Comparison of ENCODE assay signal across 22 cellular contexts in the genomic region with DNA sequence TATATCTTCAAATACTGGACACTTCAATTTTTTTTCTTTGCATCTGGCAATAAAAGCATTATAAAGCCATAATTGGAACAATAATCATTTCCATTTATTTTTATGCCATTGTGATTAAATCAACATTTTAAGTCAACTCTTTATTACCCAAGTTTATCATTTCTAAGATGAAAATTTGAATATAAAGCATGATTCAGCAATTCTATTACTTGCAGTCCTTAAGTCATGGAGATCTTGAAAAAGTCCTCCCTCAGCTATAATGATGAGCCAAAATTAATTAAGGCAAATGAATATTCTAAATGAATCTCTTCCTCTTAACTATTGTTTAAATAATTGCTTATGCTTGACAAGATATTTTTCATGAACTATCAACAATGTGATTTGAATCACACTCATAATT.
DNase-seq lines count a peak whose midpoint lies in the region; ATAC-seq, FAIRE-seq and TF ChIP-seq lines count a peak whose summit lies in the region.
"Had no signal": no experiment of that assay in that cellular context is flagged by ENCODE, and none has a peak within 500 bp of the region (broad histone marks: within the 10 kb centered on the region; RNA-seq: fewer than 3 reads in every experiment).

No MANE protein-coding gene starts in this region.

- H2BK120ac ChIP-seq in H1 (replicated peaks; ENCODE audit: low read depth, low read length) = no peak overlapping the region

- no peak overlapping the region for H3K9ac ChIP-seq in H1 (replicated peaks in 1 of 4; ENCODE audit: extremely low read depth in 1 of 4, low read depth in 3 of 4, low read length in 3 of 4)
- H3K9ac ChIP-seq: BLaER1 treated with 17β-estradiol and CSF1 and Interleukin-3, amounts not matched to agents 10 nM and 100 nM had no signal

- no peaks in the 10 kb centered on the region for H3K9me3 Mint-ChIP-seq in HFFc6

- H3K79me2 ChIP-seq in H1 (ENCODE audit: control insufficient read depth in 1 of 2, insufficient read depth in 2 of 2, low read length in 2 of 2) = no peaks in the 10 kb centered on the region

- H3K4me3 Mint-ChIP-seq in HFFc6 = no peak overlapping the region
- H3K4me3 Mint-ChIP-seq: B cell; CD4-positive, alpha-beta T cell; CD8-positive, alpha-beta T cell had no signal

- no peak overlapping the region for H2BK15ac ChIP-seq in H1 (ENCODE audit: low read length)

- CTCF ChIA-PET in A549 (lab: Yijun Ruan, JAX) (no interaction called here), H1 (lab: Charles Lee; ENCODE audit: partially characterized antibody) (interaction anchor here (0.6 kb wide), 1 partner anchor 597 kb away, joined by 3 read pairs; no protein-coding TSS in a partner anchor)

- no peak overlapping the region for H3K56ac ChIP-seq in H1 (replicated peaks; ENCODE audit: insufficient read length, low read depth, low read length)

- H3K27ac Mint-ChIP-seq in HFFc6 = peak overlapping the region; percentile 21; the same call in 1 of the 2 replicates
- H3K27ac Mint-ChIP-seq: B cell; CD4-positive, alpha-beta T cell; CD8-positive, alpha-beta T cell had no signal

- H3K23ac ChIP-seq in H1 (ENCODE audit: insufficient read length) = no peak overlapping the region

- H4K91ac ChIP-seq in H1 (replicated peaks; ENCODE audit: insufficient read length, low read length) = no peak overlapping the region

- H2BK12ac ChIP-seq in H1 (ENCODE audit: low read depth, low read length) = no peak overlapping the region

- H3K36me3 ChIP-seq in H1 (ENCODE audit: control insufficient read depth in 2 of 4, insufficient read depth in 4 of 4, low read length in 3 of 4) (no peaks in the 10 kb centered on the region; a peak in 1 of 8 replicates), SJCRH30 (0 out of 2 replicates have a peak, but pooled peaks cover 7% of the 10 kb centered on the region)
- H3K36me3 ChIP-seq: BLaER1 treated with 17β-estradiol and CSF1 and Interleukin-3, amounts not matched to agents 10 nM and 100 nM had no signal

- H3K23me2 ChIP-seq in H1 (ENCODE audit: low read depth, low read length) = no peaks in the 10 kb centered on the region

- H2BK20ac ChIP-seq in H1 (ENCODE audit: low read length) = no peak overlapping the region

- FAIRE-seq in A549 (lab: Jason Lieb, UNC) = no peak
- FAIRE-seq in H1 (lab: Jason Lieb, UNC) = peak; percentile 39
- FAIRE-seq: D721Med, GM12891, GM19239 had no signal

- H4K20me1 ChIP-seq in H1 (replicated peaks in 1 of 2; ENCODE audit: control insufficient read depth in 1 of 2, insufficient read depth in 2 of 2, low read length in 2 of 2) = no peaks in the 10 kb centered on the region
- H4K20me1 ChIP-seq: BLaER1 treated with 17β-estradiol and CSF1 and Interleukin-3, amounts not matched to agents 10 nM and 100 nM had no signal

- no peak overlapping the region for H2AFZ ChIP-seq in H1 (ENCODE audit: low read length)

- peaks cover under 1% of the 10 kb centered on the region for H3K4me1 Mint-ChIP-seq in HFFc6 (ENCODE audit: low read depth)
- H3K4me1 Mint-ChIP-seq: B cell had no signal

- H2BK5ac ChIP-seq in H1 (ENCODE audit: low read depth, low read length) = no peak overlapping the region

- DNase-seq in A549 (ENCODE audit: low read depth in 1 of 2, low spot score in 1 of 2) (no peak), HFFc6 (no peak), NCI-H69 (lab: John Stamatoyannopoulos, UW) (peak; percentile 51), H1 (ENCODE audit: low read depth in 1 of 2, low spot score in 2 of 2) (no peak), NCI-H82 (lab: John Stamatoyannopoulos, UW) (no peak), SJCRH30 (no peak), H4 (ENCODE audit: low spot score) (no peak)
- no peak for DNase-seq in activated T-cell treated with anti-CD3 and anti-CD28 coated beads, Interleukin-2, amount 50 U/mL, for 48 hours
- DNase-seq: 8988T; AML-193; Caco-2; Calu3; CD4-positive, alpha-beta T cell; CD8-positive, alpha-beta T cell; DMS79 treated with DMSO at 0.1 percent for 48 hours; GF-D8 had no signal

- H3K9me3 ChIP-seq in A549 (no peaks in the 10 kb centered on the region), H1 (ENCODE audit: insufficient read depth in 2 of 2, low read depth in 1 of 2, low read length in 1 of 2) (no peaks in the 10 kb centered on the region), SJCRH30 (replicated peaks) (no peaks in the 10 kb centered on the region)
- H3K9me3 ChIP-seq: BLaER1 treated with 17β-estradiol and CSF1 and Interleukin-3, amounts not matched to agents 10 nM and 100 nM; Caco-2 had no signal

- H4K5ac ChIP-seq in H1 (ENCODE audit: insufficient read length, low read depth, low read length) = no peak overlapping the region

- TF ChIP-seq RAD21 in A549 (conservative IDR thresholded peaks at IDR 0.05 in 1 of 2, IDR thresholded peaks at IDR 0.05 in 1 of 2) (no peak), H1 (IDR thresholded peaks at IDR 0.05 in 1 of 2, conservative IDR thresholded peaks at IDR 0.05 in 1 of 2; ENCODE audit: low read depth in 2 of 2, low read length in 2 of 2) (no peak)

- no peaks in the 10 kb centered on the region for H3K27me3 Mint-ChIP-seq in HFFc6 (ENCODE audit: insufficient read depth)
- H3K27me3 Mint-ChIP-seq: B cell; CD4-positive, alpha-beta T cell had no signal

- H3K4me1 ChIP-seq in A549 (no peaks in the 10 kb centered on the region), H1 (replicated peaks in 1 of 4; ENCODE audit: control insufficient read depth in 3 of 4, insufficient read depth in 4 of 4, low read length in 3 of 4) (no peaks in the 10 kb centered on the region), SJCRH30 (no peaks in the 10 kb centered on the region)
- H3K4me1 ChIP-seq: BLaER1 treated with 17β-estradiol and CSF1 and Interleukin-3, amounts not matched to agents 10 nM and 100 nM; Caco-2 had no signal

- H3K27me3 ChIP-seq in H1 (replicated peaks in 1 of 4; ENCODE audit: control insufficient read depth in 3 of 4, extremely low read depth in 1 of 4, insufficient read depth in 3 of 4, low read length in 3 of 4) = no peaks in the 10 kb centered on the region
- no peaks in the 10 kb centered on the region for H3K27me3 ChIP-seq in SJCRH30
- H3K27me3 ChIP-seq: BLaER1 treated with 17β-estradiol and CSF1 and Interleukin-3, amounts not matched to agents 10 nM and 100 nM had no signal

- no peak overlapping the region for H3K27ac ChIP-seq in A549
- no peak overlapping the region for H3K27ac ChIP-seq in H1 (ENCODE audit: low read depth, low read length)
- no peak overlapping the region for H3K27ac ChIP-seq in SJCRH30
- H3K27ac ChIP-seq: BLaER1 treated with 17β-estradiol and CSF1 and Interleukin-3, amounts not matched to agents 10 nM and 100 nM; C4-2B had no signal

- TF ChIP-seq CTCF in A549 (IDR thresholded peaks at IDR 0.05) (no peak), HFFc6 (IDR thresholded peaks at IDR 0.05) (no peak), H1 (IDR thresholded peaks at IDR 0.05; ENCODE audit: control extremely low read depth in 1 of 3, insufficient read depth in 1 of 3, low read depth in 1 of 3, low read length in 3 of 3) (no peak)

- H3K79me1 ChIP-seq in H1 (ENCODE audit: low read depth, low read length) = no peaks in the 10 kb centered on the region

- H3K4me3 ChIP-seq in A549 (no peak overlapping the region), H1 (ENCODE audit: extremely low read depth in 1 of 4, insufficient read depth in 2 of 4, low read depth in 3 of 4, low read length in 4 of 4) (no peak overlapping the region), SJCRH30 (no peak overlapping the region)
- H3K4me3 ChIP-seq: BLaER1 treated with 17β-estradiol and CSF1 and Interleukin-3, amounts not matched to agents 10 nM and 100 nM had no signal

- H3K4me2 ChIP-seq in A549 = no peak overlapping the region
- H3K4me2 ChIP-seq in H1 (ENCODE audit: insufficient read depth in 1 of 2, low read depth in 2 of 2, low read length in 2 of 2) = no peak overlapping the region
- H3K4me2 ChIP-seq: BLaER1 treated with 17β-estradiol and CSF1 and Interleukin-3, amounts not matched to agents 10 nM and 100 nM had no signal

- no peak overlapping the region for H2AK5ac ChIP-seq in H1 (ENCODE audit: low read depth, low read length)

- no peak for TF ChIP-seq POLR2A in A549 (IDR thresholded peaks at IDR 0.05; ENCODE audit: low read length)
- TF ChIP-seq POLR2A in H1 (IDR thresholded peaks at IDR 0.05; ENCODE audit: control extremely low read depth in 1 of 2, low read depth in 2 of 2, low read length in 2 of 2) = no peak

- no peak overlapping the region for H3K14ac ChIP-seq in H1 (ENCODE audit: insufficient read length)

- POLR2A ChIA-PET in A549 (lab: Yijun Ruan, JAX) (no interaction called here), H1 (lab: Charles Lee; ENCODE audit: partially characterized antibody) (no interaction called here)

- H4K8ac ChIP-seq in H1 (ENCODE audit: extremely low read depth, insufficient read depth, low read length) = no peak overlapping the region

- H3K4ac ChIP-seq in H1 (replicated peaks; ENCODE audit: insufficient read length, low read depth, low read length) = no peak overlapping the region

- H3K36me3 Mint-ChIP-seq in HFFc6 (ENCODE audit: low read depth) = no peaks in the 10 kb centered on the region
- H3K36me3 Mint-ChIP-seq: CD8-positive, alpha-beta T cell had no signal

- no peak overlapping the region for H3K18ac ChIP-seq in H1 (ENCODE audit: extremely low read depth, low read length)

- TF ChIP-seq EP300 in A549 (IDR thresholded peaks at IDR 0.05) = no peak
- no peak for TF ChIP-seq EP300 in H1 (IDR thresholded peaks at IDR 0.05; ENCODE audit: borderline replicate concordance in 1 of 2, low read depth in 2 of 2, low read length in 2 of 2)

- no peak for ATAC-seq in A549
- ATAC-seq: CD8-positive, alpha-beta T cell had no signal

TF ChIP-seq in A549, 52 proteins besides CTCF, POLR2A, EP300 and RAD21 (continues in another document):
- no peak for TF ChIP-seq CHD2 (IDR thresholded peaks at IDR 0.05; ENCODE audit: low read length, partially characterized antibody)
- 0 out of 2 replicates have a peak, but pooled peaks have one; percentile 32 for TF ChIP-seq NFE2L2 (conservative IDR thresholded peaks at IDR 0.05; ENCODE audit: low read length)
- TF ChIP-seq MYC (IDR thresholded peaks at IDR 0.05; ENCODE audit: borderline replicate concordance, low read length) = no peak
- no peak for TF ChIP-seq EHMT2 (IDR thresholded peaks at IDR 0.05; ENCODE audit: low read depth)
- no peak for TF ChIP-seq CBX8 (IDR thresholded peaks at IDR 0.05)
- peak; percentile 76 for TF ChIP-seq MAFK (IDR thresholded peaks at IDR 0.05; ENCODE audit: partially characterized antibody)
- TF ChIP-seq NR3C1 (IDR thresholded peaks at IDR 0.05) = no peak
- TF ChIP-seq ZC3H11A (IDR thresholded peaks at IDR 0.05) = no peak

TF ChIP-seq in H1, 55 proteins besides CTCF, POLR2A, EP300 and RAD21 (continues in another document):
- no peak for TF ChIP-seq BRCA1 (IDR thresholded peaks at IDR 0.05; ENCODE audit: low read depth, low read length)
- TF ChIP-seq CBX8 (IDR thresholded peaks at IDR 0.05; ENCODE audit: borderline replicate concordance, low read depth, low read length) = no peak
- TF ChIP-seq HDAC2 (IDR thresholded peaks at IDR 0.05; ENCODE audit: borderline replicate concordance in 1 of 2, low read depth in 2 of 2, low read length in 2 of 2) = no peak
- TF ChIP-seq HDAC6 (IDR thresholded peaks at IDR 0.05; ENCODE audit: low read depth, low read length) = no peak
- no peak for TF ChIP-seq EGR1 (IDR thresholded peaks at IDR 0.05; ENCODE audit: borderline replicate concordance, low read depth, low read length)
- TF ChIP-seq RBBP5 (IDR thresholded peaks at IDR 0.05; ENCODE audit: borderline replicate concordance, low read depth, low read length) = no peak
- no peak for TF ChIP-seq BCL11A (IDR thresholded peaks at IDR 0.05; ENCODE audit: low read depth in 2 of 2, low read length in 2 of 2)

Comparison
In these comparisons a context has a peak if more than half of its experiments do, and no peak if none do; other contexts are left out.
1. Of the 18 proteins assayed by ChIP-seq in both H1 and A549: peak only in H1: none; only in A549: MAFK; in both: none; in neither: 17.